In the genomic region with DNA sequence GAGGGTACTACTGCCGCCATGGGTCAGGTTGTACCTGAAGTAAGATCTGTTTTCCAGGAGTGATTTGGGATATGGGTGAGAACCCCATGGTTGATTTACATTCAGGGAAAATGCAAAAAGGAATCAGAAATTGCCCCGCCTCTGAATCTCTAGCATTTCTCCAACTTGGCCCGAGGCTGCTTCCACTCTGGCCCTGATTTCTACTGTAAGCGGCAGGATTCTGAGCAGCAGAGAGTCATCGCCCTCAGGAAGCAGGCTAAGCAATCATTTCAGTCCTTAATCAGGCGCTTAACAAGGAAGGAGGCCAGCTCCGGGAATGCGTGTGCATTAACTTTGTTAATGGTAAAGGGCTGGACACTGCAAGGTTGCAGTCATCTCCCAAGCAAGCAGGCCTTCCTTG, we compare ENCODE assay signal across 1 cellular context.
TF ChIP-seq lines count a peak whose summit lies in the region.

No MANE protein-coding gene starts in this region.

TF ChIP-seq in H1, 55 proteins besides CTCF, POLR2A, EP300 and RAD21 (continued from another document):
- no peak for TF ChIP-seq YY1 (IDR thresholded peaks at IDR 0.05; ENCODE audit: low read depth, low read length)
